9 cellular contexts compared by ENCODE assay signal in genomic region chr1:47507921-47508894, GRCh38.
DNase-seq lines count a peak whose midpoint lies in the region; ATAC-seq and TF ChIP-seq lines count a peak whose summit lies in the region.
"Had no signal": no experiment of that assay in that cellular context is flagged by ENCODE, and none has a peak within 500 bp of the region (broad histone marks: within the 10 kb centered on the region; RNA-seq: fewer than 3 reads in every experiment).

No MANE protein-coding gene starts in this region.

- peak overlapping the region; percentile 19 to 46 for H3K4me3 ChIP-seq in esophagus (ENCODE audit: low read depth in 1 of 2, low read length in 2 of 2)
- peak overlapping the region; percentile 66 for H3K4me3 ChIP-seq in neural cell (ENCODE audit: low read length)
- H3K4me3 ChIP-seq in upper lobe of left lung: peak overlapping the region in 3 of 4 donors; percentile 39 to 59 (median 56)

- H2AFZ ChIP-seq in neural cell (ENCODE audit: low read depth, low read length): no peak overlapping the region

- H3K27me3 Mint-ChIP-seq in T-helper 2 cell treated with Interferon-gamma antibody and Interleukin-4, amounts not matched to agents 5 μg/mL and 100 μg/mL, for 36 hours (ENCODE audit: low read depth): peaks cover 60% of the 10 kb centered on the region

- peaks cover 0 to 3% of the 10 kb centered on the region in 2 donors for H3K4me1 ChIP-seq in esophagus (ENCODE audit: control insufficient read depth in 2 of 2, insufficient read depth in 2 of 2, low read length in 1 of 2)
- peaks cover 12 to 18% (median 14%) of the 10 kb centered on the region in 4 donors for H3K4me1 ChIP-seq in upper lobe of left lung

- peak; percentile 20 to 71 for ATAC-seq in upper lobe of left lung (ENCODE audit: low FRiP score in 2 of 2)

- 1% methylated on average over 70 to 82 of the region's 82 CpGs for WGBS in esophagus, 2 donors
- WGBS in upper lobe of left lung, 2 donors: 2 to 4% methylated on average over 16 to 76 of the region's 82 CpGs

- TF ChIP-seq POLR2A in upper lobe of left lung (IDR thresholded peaks at IDR 0.05): no peak

- peak overlapping the region; percentile 44 for H3K4me2 ChIP-seq in neural cell (ENCODE audit: low read length)

- H3K27me3 ChIP-seq in esophagus (ENCODE audit: control insufficient read depth in 1 of 2, insufficient read depth in 2 of 2, low read length in 2 of 2) (peaks cover 0 to 9% of the 10 kb centered on the region in 2 donors), neural cell (ENCODE audit: insufficient read depth, low read depth, low read length) (peaks cover 53% of the 10 kb centered on the region), upper lobe of left lung (peaks cover 0 to 13% (median 7%) of the 10 kb centered on the region in 4 donors)

- DNase-seq in NCI-H748 (lab: John Stamatoyannopoulos, UW; ENCODE audit: unreplicated experiment) (peak; percentile 67), NCI-H748 treated with DMSO at 0.1 percent for 48 hours (lab: John Stamatoyannopoulos, UW) (no peak), upper lobe of left lung (peak; percentile 22 to 89), NCI-H2196 treated with DMSO at 0.1 percent for 48 hours (lab: John Stamatoyannopoulos, UW; ENCODE audit: unreplicated experiment) (no peak), Kasumi-1 (lab: John Stamatoyannopoulos, UW) (no peak)
- peak; percentile 31 for DNase-seq in T-helper 2 cell treated with Interferon-gamma antibody and Interleukin-4, amounts not matched to agents 5 μg/mL and 100 μg/mL, for 36 hours (ENCODE audit: low spot score)
- DNase-seq: DND-41 had no signal

- no peak for TF ChIP-seq CTCF in neural cell (IDR thresholded peaks at IDR 0.05; ENCODE audit: poor library complexity, severe bottlenecking)
- TF ChIP-seq CTCF in upper lobe of left lung (IDR thresholded peaks at IDR 0.05): no peak

- no peaks in the 10 kb centered on the region for H3K36me3 ChIP-seq in esophagus (ENCODE audit: control insufficient read depth in 2 of 2, insufficient read depth in 2 of 2, low read length in 1 of 2)
- H3K36me3 ChIP-seq in neural cell (ENCODE audit: insufficient read depth, low read length): no peaks in the 10 kb centered on the region
- H3K36me3 ChIP-seq in upper lobe of left lung: no peaks in the 10 kb centered on the region

- no peaks in the 10 kb centered on the region for H3K79me2 ChIP-seq in neural cell (replicated peaks; ENCODE audit: insufficient read depth, low read length)

- H3K9me2 ChIP-seq in neural cell (ENCODE audit: insufficient read depth, low read length): no peaks in the 10 kb centered on the region

- no peaks in the 10 kb centered on the region for H3F3A ChIP-seq in neural cell (ENCODE audit: insufficient read depth, low read length, poor library complexity, severe bottlenecking)

- H3K9me3 ChIP-seq in esophagus (ENCODE audit: control insufficient read depth in 2 of 2, insufficient read depth in 1 of 2, low read depth in 1 of 2, low read length in 1 of 2) (no peaks in the 10 kb centered on the region), neural cell (ENCODE audit: low read length) (no peaks in the 10 kb centered on the region), upper lobe of left lung (no peaks in the 10 kb centered on the region)

- no peaks in the 10 kb centered on the region for H3K9me3 Mint-ChIP-seq in T-helper 2 cell treated with Interferon-gamma antibody and Interleukin-4, amounts not matched to agents 5 μg/mL and 100 μg/mL, for 36 hours

- no peak for TF ChIP-seq RAD21 in neural cell (conservative IDR thresholded peaks at IDR 0.05)

- no peak overlapping the region for H3K27ac Mint-ChIP-seq in T-helper 2 cell treated with Interferon-gamma antibody and Interleukin-4, amounts not matched to agents 5 μg/mL and 100 μg/mL, for 36 hours

- no peak overlapping the region for H3K4me3 Mint-ChIP-seq in T-helper 2 cell treated with Interferon-gamma antibody and Interleukin-4, amounts not matched to agents 5 μg/mL and 100 μg/mL, for 36 hours

- no peak overlapping the region for H3K9ac ChIP-seq in neural cell (ENCODE audit: low read length)

- no peaks in the 10 kb centered on the region for H3K4me1 Mint-ChIP-seq in T-helper 2 cell treated with Interferon-gamma antibody and Interleukin-4, amounts not matched to agents 5 μg/mL and 100 μg/mL, for 36 hours (ENCODE audit: low read depth)

- TF ChIP-seq EP300 in neural cell (conservative IDR thresholded peaks at IDR 0.05; ENCODE audit: poor library complexity, severe bottlenecking) (no peak), upper lobe of left lung (IDR thresholded peaks at IDR 0.05) (no peak)

- H3K36me3 Mint-ChIP-seq in T-helper 2 cell treated with Interferon-gamma antibody and Interleukin-4, amounts not matched to agents 5 μg/mL and 100 μg/mL, for 36 hours (ENCODE audit: low read depth): no peaks in the 10 kb centered on the region

- no peaks in the 10 kb centered on the region for H4K20me1 ChIP-seq in neural cell (ENCODE audit: insufficient read depth)

- no peak overlapping the region for H3K27ac ChIP-seq in esophagus (ENCODE audit: low read depth in 2 of 2, low read length in 1 of 2)
- H3K27ac ChIP-seq in neural cell (ENCODE audit: low read length): no peak overlapping the region
- no peak overlapping the region for H3K27ac ChIP-seq in upper lobe of left lung

TF ChIP-seq in neural cell, 6 proteins besides CTCF, POLR2A, EP300 and RAD21:
- no peak for TF ChIP-seq TAF1 (IDR thresholded peaks at IDR 0.05; ENCODE audit: low read depth)
- TF ChIP-seq EZH2 (IDR thresholded peaks at IDR 0.05; ENCODE audit: borderline replicate concordance, insufficient read depth, low read length, poor library complexity, severe bottlenecking): peak; percentile 37

Comparison
In these comparisons a context has a peak if more than half of its experiments do, and no peak if none do; other contexts are left out.
1. DNase-seq: peak in NCI-H748 (single experiment), T-helper 2 cell treated with Interferon-gamma antibody and Interleukin-4, amounts not matched to agents 5 μg/mL and 100 μg/mL, for 36 hours (single experiment) and upper lobe of left lung (2 of 2); none in NCI-H748 treated with DMSO at 0.1 percent for 48 hours (single experiment), NCI-H2196 treated with DMSO at 0.1 percent for 48 hours (single experiment) and Kasumi-1 (0 of 2).
2. Peak in every context shown above with its lines, with median percentiles within 50 percentile points of each other: H3K4me3 ChIP-seq.